Comparison of ENCODE assay signal across 8 cellular contexts in genomic region chr20:5950271-5951031, GRCh38. TPM values are rescaled to one million over a fixed set of nuclear protein-coding genes. Genes with fewer than 3 reads are reported as not detected.
A peak's percentile ranks its signal among the peaks of the same experiment; 100 is the strongest.
DNase-seq lines count a peak whose midpoint lies in the region; ATAC-seq and TF ChIP-seq lines count a peak whose summit lies in the region.

TSS of gene MCM8 (plus strand) at chr20:5950652. CDS start at chr20:5952016, 1,364 bp downstream.
TSS of gene TRMT6 (minus strand) at chr20:5950533. CDS start at chr20:5950405, 128 bp downstream.

- no peak within 1 kb of the TSS for H2BK120ac ChIP-seq in H9 (ENCODE audit: low read depth, low read length, poor library complexity, severe bottlenecking)

- no peak within 1 kb of the TSS for H3T11ph ChIP-seq in H9 (ENCODE audit: low read length)

- H2BK5ac ChIP-seq in H9 (ENCODE audit: insufficient read length, low read length) = no peak within 1 kb of the TSS

- peak within 1 kb of the TSS; percentile 74 for H3K18ac ChIP-seq in H9 (ENCODE audit: insufficient read length, low read depth, low read length)

- no peak within 1 kb of the TSS for H4K91ac ChIP-seq in H9 (ENCODE audit: insufficient read length, low read depth, low read length)

- no peaks in the 10 kb centered on the region for H3K4me1 ChIP-seq in ES-I3 (ENCODE audit: insufficient read depth, low read length)
- H3K4me1 ChIP-seq in H9 (ENCODE audit: insufficient read depth, low read length) = no peaks in the 10 kb centered on the region; the same call in 1 of the 2 replicates

- no peaks in the 10 kb centered on the region; a peak in 1 of 5 replicates for H3K9me3 Mint-ChIP-seq in H9
- no peaks in the 10 kb centered on the region for H3K9me3 Mint-ChIP-seq in activated T-helper 2 cell treated with anti-CD3 and anti-CD28 coated beads, Interferon-gamma antibody, Interleukin-2, Interleukin-4, amounts not matched to agents 10 μg/mL and 5 μg/mL and 100 μg/mL, durations not matched to agents 14 hours and 24 hours and 36 hours
- H3K9me3 Mint-ChIP-seq in natural killer cell treated with Interleukin-12 subunit alpha and Interleukin-12 subunit beta and Interleukin-15 and Interleukin-18, amount 100 ng/mL, for 72 hours = no peaks in the 10 kb centered on the region

- H3K9ac ChIP-seq in ES-I3 (ENCODE audit: low read depth, low read length) (peak within 1 kb of the TSS; percentile 89), H9 (ENCODE audit: extremely low read depth, insufficient read length, low read length) (peak within 1 kb of the TSS; percentile 89)

- peak within 1 kb of the TSS; percentile 100 for H3K27ac Mint-ChIP-seq in H9
- peak within 1 kb of the TSS; percentile 94 for H3K27ac Mint-ChIP-seq in activated T-helper 2 cell treated with anti-CD3 and anti-CD28 coated beads, Interferon-gamma antibody, Interleukin-2, Interleukin-4, amounts not matched to agents 10 μg/mL and 5 μg/mL and 100 μg/mL, durations not matched to agents 14 hours and 24 hours and 36 hours
- H3K27ac Mint-ChIP-seq in natural killer cell treated with Interleukin-12 subunit alpha and Interleukin-12 subunit beta and Interleukin-15 and Interleukin-18, amount 100 ng/mL, for 72 hours = peak within 1 kb of the TSS; percentile 87

- no peak within 1 kb of the TSS for H3K56ac ChIP-seq in H9 (ENCODE audit: insufficient read length, low read depth, low read length)

- no peak within 1 kb of the TSS for H2BK20ac ChIP-seq in H9 (ENCODE audit: low read depth, low read length, poor library complexity, severe bottlenecking)

- DNase-seq in H9 (peak; percentile 98), M059J (ENCODE audit: low read depth) (peak; percentile 99), fibroblast of pulmonary artery (ENCODE audit: low read depth) (peak; percentile 96)
- DNase-seq in activated T-helper 2 cell treated with anti-CD3 and anti-CD28 coated beads, Interferon-gamma antibody, Interleukin-2, Interleukin-4, amounts not matched to agents 10 μg/mL and 5 μg/mL and 100 μg/mL, durations not matched to agents 14 hours and 24 hours and 36 hours (ENCODE audit: low spot score) = peak; percentile 95
- DNase-seq in natural killer cell treated with Interleukin-12 subunit alpha and Interleukin-12 subunit beta and Interleukin-15 and Interleukin-18, amount 100 ng/mL, for 72 hours (ENCODE audit: low spot score) = peak; percentile 98
- DNase-seq in stimulated activated naive CD4-positive, alpha-beta T cell treated with Interleukin-2 at 50 U/mL for 16 hours (lab: John Stamatoyannopoulos, UW) = peak; percentile 97

- ATAC-seq in natural killer cell treated with Interleukin-12 subunit alpha and Interleukin-12 subunit beta and Interleukin-15 and Interleukin-18, amount 100 ng/mL, for 72 hours = peak; percentile 94 to 98

- TF ChIP-seq CTCF in H9 (conservative IDR thresholded peaks at IDR 0.05) (no peak), fibroblast of pulmonary artery (IDR thresholded peaks at IDR 0.05; ENCODE audit: low read length, missing control alignments) (no peak)

- peak within 1 kb of the TSS; percentile 95 for H3K4me2 ChIP-seq in H9 (ENCODE audit: insufficient read depth, insufficient read length, low read length)

- peaks cover 8 to 67% (median 40%) of the 10 kb centered on the region in 3 experiments; a peak in 6 of 7 replicates for H3K36me3 Mint-ChIP-seq in H9 (ENCODE audit: insufficient read depth in 1 of 3, low read depth in 3 of 3)
- peaks cover 72% of the 10 kb centered on the region for H3K36me3 Mint-ChIP-seq in activated T-helper 2 cell treated with anti-CD3 and anti-CD28 coated beads, Interferon-gamma antibody, Interleukin-2, Interleukin-4, amounts not matched to agents 10 μg/mL and 5 μg/mL and 100 μg/mL, durations not matched to agents 14 hours and 24 hours and 36 hours (ENCODE audit: low read depth)
- peaks cover 21% of the 10 kb centered on the region for H3K36me3 Mint-ChIP-seq in natural killer cell treated with Interleukin-12 subunit alpha and Interleukin-12 subunit beta and Interleukin-15 and Interleukin-18, amount 100 ng/mL, for 72 hours

- no peak within 1 kb of the TSS for H2BK12ac ChIP-seq in H9 (ENCODE audit: insufficient read length, low read depth, low read length)

- H3K23ac ChIP-seq in H9 (ENCODE audit: insufficient read length, low read depth, low read length) = no peak within 1 kb of the TSS

- H4K8ac ChIP-seq in H9 (replicated peaks; ENCODE audit: insufficient read length, low read depth, low read length) = no peak within 1 kb of the TSS

- peaks cover 3% of the 10 kb centered on the region; the same call in 1 of the 2 replicates for H3K79me2 ChIP-seq in H9 (ENCODE audit: insufficient read depth, low read length)

- H3K4me3 ChIP-seq in fibroblast of pulmonary artery (replicated peaks; ENCODE audit: low read depth, low read length) = peak within 1 kb of the TSS; percentile 88

- H3K9me3 ChIP-seq in ES-I3 (ENCODE audit: control insufficient read depth, insufficient read depth, low read length) (no peaks in the 10 kb centered on the region), H9 (ENCODE audit: control insufficient read depth, low read depth, low read length) (no peaks in the 10 kb centered on the region)

- peak within 1 kb of the TSS; percentile 99 to 100 for H3K4me3 Mint-ChIP-seq in H9
- H3K4me3 Mint-ChIP-seq in activated T-helper 2 cell treated with anti-CD3 and anti-CD28 coated beads, Interferon-gamma antibody, Interleukin-2, Interleukin-4, amounts not matched to agents 10 μg/mL and 5 μg/mL and 100 μg/mL, durations not matched to agents 14 hours and 24 hours and 36 hours (ENCODE audit: low read depth) = peak within 1 kb of the TSS; percentile 95
- H3K4me3 Mint-ChIP-seq in natural killer cell treated with Interleukin-12 subunit alpha and Interleukin-12 subunit beta and Interleukin-15 and Interleukin-18, amount 100 ng/mL, for 72 hours = peak within 1 kb of the TSS; percentile 93

- H3K36me3 ChIP-seq in ES-I3 (ENCODE audit: insufficient read depth, low read length) = peaks cover 18% of the 10 kb centered on the region

- H3K23me2 ChIP-seq in H9 (ENCODE audit: insufficient read length, low read depth, low read length, poor library complexity, severe bottlenecking) = peaks cover 7% of the 10 kb centered on the region

- H4K5ac ChIP-seq in H9 (ENCODE audit: insufficient read length, low read depth, low read length) = no peak within 1 kb of the TSS

- WGBS in H9 (ENCODE audit: extremely low coverage, insufficient read length, low lambda C conversion rate) = no CpG with 5 or more reads among the region's 61 CpGs

- no peaks in the 10 kb centered on the region for H3K27me3 ChIP-seq in H9 (ENCODE audit: insufficient read depth, low read length)

- peak; percentile 79 for TF ChIP-seq POLR2A in Raji (IDR thresholded peaks at IDR 0.05; ENCODE audit: insufficient read depth, low read depth, low read length)

- no peak within 1 kb of the TSS for H2BK15ac ChIP-seq in H9 (ENCODE audit: low read depth, low read length)

- H2AK5ac ChIP-seq in H9 (ENCODE audit: insufficient read length, low read length) = no peak within 1 kb of the TSS

- peak within 1 kb of the TSS; percentile 92 for H3K14ac ChIP-seq in H9 (ENCODE audit: insufficient read depth, low read length)

- H3K79me1 ChIP-seq in H9 (ENCODE audit: insufficient read depth, low read depth, low read length, poor library complexity, severe bottlenecking) = peaks cover 11% of the 10 kb centered on the region

- no peak within 1 kb of the TSS for H3K4ac ChIP-seq in H9 (ENCODE audit: low read depth, low read length)

- intact Hi-C loops in activated T-helper 2 cell treated with anti-CD3 and anti-CD28 coated beads, Interferon-gamma antibody, Interleukin-2, Interleukin-4, amounts not matched to agents 10 μg/mL and 5 μg/mL and 100 μg/mL, durations not matched to agents 14 hours and 24 hours and 36 hours (cut with micrococcal nuclease) = loop anchor here (1.0 to 10.0 kb wide), 5 partner anchors 30 to 826 kb away; partner anchors contain the start of gene CDS2

- H4K20me1 ChIP-seq in H9 (ENCODE audit: control insufficient read depth, insufficient read depth, insufficient read length) = no peaks in the 10 kb centered on the region

- no peaks in the 10 kb centered on the region; the same call in 1 of the 2 replicates for H3K27me3 Mint-ChIP-seq in H9 (ENCODE audit: low read depth)
- no peaks in the 10 kb centered on the region for H3K27me3 Mint-ChIP-seq in activated T-helper 2 cell treated with anti-CD3 and anti-CD28 coated beads, Interferon-gamma antibody, Interleukin-2, Interleukin-4, amounts not matched to agents 10 μg/mL and 5 μg/mL and 100 μg/mL, durations not matched to agents 14 hours and 24 hours and 36 hours (ENCODE audit: low read depth)
- no peaks in the 10 kb centered on the region for H3K27me3 Mint-ChIP-seq in natural killer cell treated with Interleukin-12 subunit alpha and Interleukin-12 subunit beta and Interleukin-15 and Interleukin-18, amount 100 ng/mL, for 72 hours

- no peak within 1 kb of the TSS for H3K27ac ChIP-seq in H9 (ENCODE audit: insufficient read length, low read depth, low read length)

- H2AFZ ChIP-seq in H9 (ENCODE audit: low read length) = peak within 1 kb of the TSS; percentile 2

- peaks cover 8 to 14% of the 10 kb centered on the region in 2 experiments for H3K4me1 Mint-ChIP-seq in H9
- peaks cover 53% of the 10 kb centered on the region for H3K4me1 Mint-ChIP-seq in activated T-helper 2 cell treated with anti-CD3 and anti-CD28 coated beads, Interferon-gamma antibody, Interleukin-2, Interleukin-4, amounts not matched to agents 10 μg/mL and 5 μg/mL and 100 μg/mL, durations not matched to agents 14 hours and 24 hours and 36 hours (ENCODE audit: low read depth)
- H3K4me1 Mint-ChIP-seq in natural killer cell treated with Interleukin-12 subunit alpha and Interleukin-12 subunit beta and Interleukin-15 and Interleukin-18, amount 100 ng/mL, for 72 hours (ENCODE audit: low read depth in 2 of 2) = peaks cover 41 to 54% of the 10 kb centered on the region in 2 donors

RNA-seq across cellular contexts. Expression of gene MCM8, which starts in this region (rescaled TPM):
- 32.2 and 33.3 TPM in 2 replicates for total RNA-seq in H9 (2021)
- 30.4 and 36.2 TPM in 2 replicates for total RNA-seq in M059J (2014; rRNA removed; shearing (Covaris generic))
- 33.5 and 35.2 TPM in 2 replicates for total RNA-seq in activated T-helper 2 cell treated with anti-CD3 and anti-CD28 coated beads, Interferon-gamma antibody, Interleukin-2, Interleukin-4, amounts not matched to agents 10 μg/mL and 5 μg/mL and 100 μg/mL, durations not matched to agents 14 hours and 24 hours and 36 hours
- 10 to 100 TPM; 23.9 to 34.1 TPM for total RNA-seq in natural killer cell treated with Interleukin-12 subunit alpha and Interleukin-12 subunit beta and Interleukin-15 and Interleukin-18, amount 100 ng/mL, for 72 hours

RNA-seq across cellular contexts. Expression of gene TRMT6, which starts in this region (rescaled TPM):
- total RNA-seq in H9 (2021) = 34.4 and 37.8 TPM in 2 replicates
- 31.3 and 34.2 TPM in 2 replicates for total RNA-seq in M059J (2014; rRNA removed; shearing (Covaris generic))
- total RNA-seq in activated T-helper 2 cell treated with anti-CD3 and anti-CD28 coated beads, Interferon-gamma antibody, Interleukin-2, Interleukin-4, amounts not matched to agents 10 μg/mL and 5 μg/mL and 100 μg/mL, durations not matched to agents 14 hours and 24 hours and 36 hours = 25.5 and 27.5 TPM in 2 replicates
- 10 to 100 TPM; 20.1 to 28.6 TPM for total RNA-seq in natural killer cell treated with Interleukin-12 subunit alpha and Interleukin-12 subunit beta and Interleukin-15 and Interleukin-18, amount 100 ng/mL, for 72 hours
